23 cellular contexts compared by ENCODE assay signal in the genomic region with DNA sequence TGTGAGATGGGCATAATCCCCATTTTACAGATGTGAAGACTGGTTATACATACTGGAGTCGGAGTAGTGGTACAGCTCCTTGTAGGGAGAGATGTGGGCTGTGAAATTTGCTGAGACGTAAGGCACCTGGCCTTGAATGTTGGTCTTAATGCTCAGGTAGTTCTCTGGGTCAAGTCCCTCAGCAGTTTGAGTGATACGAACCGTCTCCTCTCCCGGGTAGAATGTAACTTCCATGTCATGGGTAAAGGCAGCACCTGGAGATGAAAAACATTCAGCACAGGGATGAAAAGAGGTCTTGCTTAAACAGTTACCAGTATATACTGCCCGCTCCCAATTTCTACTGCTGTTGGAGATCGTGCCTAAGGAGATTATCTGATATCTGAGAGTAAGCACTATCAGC.
"Had no signal": no experiment of that assay in that cellular context is flagged by ENCODE, and none has a peak within 500 bp of the region (broad histone marks: within the 10 kb centered on the region; RNA-seq: fewer than 3 reads in every experiment).

No MANE protein-coding gene starts in this region.

- DNase-seq: colonic mucosa; cortex of kidney; dermis blood vessel endothelial cell; dorsolateral prefrontal cortex; effector CD4-positive, alpha-beta T cell; effector CD8-positive, alpha-beta T cell; effector memory CD4-positive, alpha-beta T cell; effector memory CD8-positive, alpha-beta T cell; endodermal cell; erythroblast; esophagus squamous epithelium; foreskin fibroblast; foreskin keratinocyte; foreskin melanocyte; gastrocnemius medialis; glutamatergic neuron; head of caudate nucleus; heart left ventricle; heart right ventricle had no signal

- H3K4me1 ChIP-seq: foreskin keratinocyte, gastrocnemius medialis had no signal

- ATAC-seq: effector memory CD8-positive, alpha-beta T cell; esophagus mucosa; foreskin keratinocyte; gastrocnemius medialis; gastroesophageal sphincter; heart left ventricle; heart right ventricle had no signal

- H3K27me3 ChIP-seq: colonic mucosa, dorsolateral prefrontal cortex, esophagus squamous epithelium, foreskin keratinocyte, gastrocnemius medialis, gastroesophageal sphincter, heart left ventricle, heart right ventricle had no signal

- H3K36me3 ChIP-seq: colonic mucosa, gastrocnemius medialis had no signal

- H3K9me3 ChIP-seq: colonic mucosa, esophagus squamous epithelium, gastrocnemius medialis, gastroesophageal sphincter, heart left ventricle, heart right ventricle had no signal

- H3K27ac ChIP-seq: colonic mucosa, coronary artery, dorsolateral prefrontal cortex, epithelial cell of prostate, esophagus squamous epithelium, foreskin keratinocyte, gastrocnemius medialis, heart left ventricle, heart right ventricle had no signal

- H3K4me3 ChIP-seq: colonic mucosa, coronary artery, dorsolateral prefrontal cortex, esophagus squamous epithelium, gastrocnemius medialis, gastroesophageal sphincter, heart left ventricle, heart right ventricle had no signal
